8 cellular contexts compared by ENCODE assay signal in the genomic region with DNA sequence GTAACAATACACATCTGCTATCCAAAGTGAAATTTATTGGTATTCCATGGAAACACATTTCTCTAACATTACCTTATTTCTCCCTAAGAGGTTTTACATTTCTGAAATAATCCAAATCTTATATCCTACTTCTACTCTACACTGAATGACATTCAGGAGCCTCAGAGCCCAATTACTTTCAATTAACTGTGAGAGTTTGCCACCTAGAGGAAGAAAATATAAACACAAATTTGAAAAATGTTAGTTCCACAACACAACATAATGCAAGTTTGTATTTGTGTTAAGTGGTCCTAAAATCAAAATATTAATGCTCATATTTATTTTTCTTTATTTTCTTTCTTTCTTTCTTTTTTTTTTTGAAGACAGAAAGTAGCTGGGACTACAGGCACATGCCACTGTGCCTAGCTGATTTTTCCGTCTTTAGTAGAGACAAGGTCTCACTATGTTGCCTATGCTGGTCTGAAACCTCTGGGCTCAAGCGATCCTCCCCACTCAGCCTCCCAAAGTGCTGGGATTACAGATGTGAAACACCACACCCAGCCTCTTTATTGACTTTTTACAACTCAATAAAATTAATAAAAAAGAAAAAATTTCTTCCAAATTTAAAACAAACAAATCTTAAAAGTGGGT. TPM values are rescaled to one million over a fixed set of nuclear protein-coding genes. Genes with fewer than 3 reads are reported as not detected.
A peak's percentile ranks its signal among the peaks of the same experiment; 100 is the strongest.
DNase-seq lines count a peak whose midpoint lies in the region; ATAC-seq and TF ChIP-seq lines count a peak whose summit lies in the region.

No MANE protein-coding gene starts in this region.

- peaks cover 17 to 22% of the 10 kb centered on the region in 2 donors for H3K36me3 Mint-ChIP-seq in naive B cell

- DNase-seq in NCI-H748 (lab: John Stamatoyannopoulos, UW; ENCODE audit: unreplicated experiment) (peak; percentile 23), NCI-H748 treated with DMSO at 0.1 percent for 48 hours (lab: John Stamatoyannopoulos, UW) (no peak), NCI-H2227 treated with DMSO at 0.1 percent for 48 hours (lab: John Stamatoyannopoulos, UW) (peak; percentile 1), dermis blood vessel endothelial cell (peak; percentile 65), naive B cell (peak; percentile 2), omental fat pad (ENCODE audit: low spot score) (no peak), amygdala (lab: John Stamatoyannopoulos, UW) (no peak)
- DNase-seq in activated naive CD4-positive, alpha-beta T cell treated with anti-CD3 and anti-CD28 coated beads, Interleukin-2, amount 50 U/mL, for 16 hours: no peak

- ATAC-seq in naive B cell (ENCODE audit: low read depth in 2 of 2): no peak
- ATAC-seq in omental fat pad (ENCODE audit: low FRiP score): no peak

- no peak for TF ChIP-seq CTCF in omental fat pad (IDR thresholded peaks at IDR 0.05)

- H3K9me3 Mint-ChIP-seq in naive B cell: no peaks in the 10 kb centered on the region

- peak overlapping the region in 1 of 6 donors; percentile 86 for H3K27ac Mint-ChIP-seq in naive B cell

- H3K27me3 Mint-ChIP-seq in naive B cell: no peaks in the 10 kb centered on the region

- no peaks in the 10 kb centered on the region for H3K4me1 Mint-ChIP-seq in naive B cell

- no peak overlapping the region for H3K4me3 Mint-ChIP-seq in naive B cell

RNA-seq across cellular contexts. Expression of a gene that starts 46.0 kb away (rescaled TPM):
- total RNA-seq in dermis blood vessel endothelial cell: 34.9 and 38.3 TPM in 2 replicates
- polyA plus RNA-seq in naive B cell (ENCODE audit: low read depth in 6 of 6): 10 to 100 TPM; 21.1 to 32.2 (median 30.4) TPM
- total RNA-seq in omental fat pad: 10 to 100 TPM; 29.4 to 34.2 (median 31.5) TPM

Comparison
In these comparisons a context has a peak if more than half of its experiments do, and no peak if none do; other contexts are left out.
1. DNase-seq: peak in NCI-H748 (single experiment), NCI-H2227 treated with DMSO at 0.1 percent for 48 hours (single experiment), dermis blood vessel endothelial cell (single experiment) and naive B cell (single experiment); none in NCI-H748 treated with DMSO at 0.1 percent for 48 hours (single experiment), activated naive CD4-positive, alpha-beta T cell treated with anti-CD3 and anti-CD28 coated beads, Interleukin-2, amount 50 U/mL, for 16 hours (single experiment), omental fat pad (single experiment) and amygdala (0 of 56).